24 cellular contexts compared by ENCODE assay signal in genomic region chr2:156670104-156670503, GRCh38.
"Had no signal": no experiment of that assay in that cellular context is flagged by ENCODE, and none has a peak within 500 bp of the region (broad histone marks: within the 10 kb centered on the region; RNA-seq: fewer than 3 reads in every experiment).

No MANE protein-coding gene starts in this region.

- H3K4me1 ChIP-seq: neural progenitor cell, parathyroid adenoma, psoas muscle, right lobe of liver, sigmoid colon, stomach, suprapubic skin, testis, tibial artery, upper lobe of right lung, uterus had no signal

- H3K4me3 ChIP-seq: neural progenitor cell, ovary, psoas muscle, right lobe of liver, sigmoid colon, stomach, suprapubic skin, testis, tibial artery, transverse colon, upper lobe of right lung, uterus had no signal

- H3K27ac ChIP-seq: neural progenitor cell, ovary, parathyroid adenoma, psoas muscle, right lobe of liver, sigmoid colon, stomach, suprapubic skin, testis, tibial artery, transverse colon, upper lobe of right lung, uterus had no signal

- DNase-seq: natural killer cell; occipital lobe; ovary; psoas muscle; right cardiac atrium; right lobe of liver; sigmoid colon; small intestine; stimulated activated CD4-positive, alpha-beta T cell treated with anti-CD3 and anti-CD28 coated beads, Interleukin-15, amount 100 ng/mL, for 24 hours; stimulated activated CD4-positive, alpha-beta T cell treated with anti-CD3 and anti-CD28 coated beads, Interleukin-2, amount 100 ng/mL, for 24 hours; stimulated activated CD4-positive, alpha-beta T cell treated with anti-CD3 and anti-CD28 coated beads, Interleukin-2, amount 100 ng/mL, for 48 hours; stimulated activated CD4-positive, alpha-beta T cell treated with anti-CD3 and anti-CD28 coated beads, Interleukin-4, amount 100 ng/mL, for 24 hours; stimulated activated naive B cell treated with anti-CD40 and anti-IgM and Interleukin-4, amounts not matched to agents 10 μg/mL and 1 μg/mL and 100 μg/mL, for 72 hours; stimulated activated naive CD4-positive, alpha-beta T cell treated with Interleukin-2 at 50 U/mL for 16 hours; stomach; testis; tibial artery; transverse colon; upper lobe of right lung; uterus had no signal

- H3K4me2 ChIP-seq: neural progenitor cell had no signal

- H3K9me3 ChIP-seq: ovary, suprapubic skin, testis, upper lobe of right lung had no signal

- FAIRE-seq: small intestine had no signal

- H3K27me3 ChIP-seq: neural progenitor cell, ovary, right lobe of liver, sigmoid colon, stomach, suprapubic skin, testis, tibial artery, transverse colon, upper lobe of right lung, uterus had no signal

- H2AFZ ChIP-seq: neural progenitor cell, parathyroid adenoma had no signal

- H3K79me2 ChIP-seq: parathyroid adenoma had no signal

- ATAC-seq: natural killer cell; psoas muscle; right cardiac atrium; right lobe of liver; stimulated activated effector memory CD8-positive, alpha-beta T cell treated with anti-CD3 and anti-CD28 coated beads, Interleukin-12 subunit alpha, Interleukin-12 subunit beta, amount 100 ng/mL, for 72 hours; stimulated activated naive B cell treated with anti-CD40 and anti-IgM and Interleukin-4, amounts not matched to agents 10 μg/mL and 1 μg/mL and 100 μg/mL, for 72 hours; upper lobe of right lung had no signal

- H3K36me3 ChIP-seq: neural progenitor cell, ovary, right lobe of liver, sigmoid colon, stomach, suprapubic skin, tibial artery, transverse colon, upper lobe of right lung, uterus had no signal

- H3K9ac ChIP-seq: neural progenitor cell, parathyroid adenoma had no signal
